In the genomic region with DNA sequence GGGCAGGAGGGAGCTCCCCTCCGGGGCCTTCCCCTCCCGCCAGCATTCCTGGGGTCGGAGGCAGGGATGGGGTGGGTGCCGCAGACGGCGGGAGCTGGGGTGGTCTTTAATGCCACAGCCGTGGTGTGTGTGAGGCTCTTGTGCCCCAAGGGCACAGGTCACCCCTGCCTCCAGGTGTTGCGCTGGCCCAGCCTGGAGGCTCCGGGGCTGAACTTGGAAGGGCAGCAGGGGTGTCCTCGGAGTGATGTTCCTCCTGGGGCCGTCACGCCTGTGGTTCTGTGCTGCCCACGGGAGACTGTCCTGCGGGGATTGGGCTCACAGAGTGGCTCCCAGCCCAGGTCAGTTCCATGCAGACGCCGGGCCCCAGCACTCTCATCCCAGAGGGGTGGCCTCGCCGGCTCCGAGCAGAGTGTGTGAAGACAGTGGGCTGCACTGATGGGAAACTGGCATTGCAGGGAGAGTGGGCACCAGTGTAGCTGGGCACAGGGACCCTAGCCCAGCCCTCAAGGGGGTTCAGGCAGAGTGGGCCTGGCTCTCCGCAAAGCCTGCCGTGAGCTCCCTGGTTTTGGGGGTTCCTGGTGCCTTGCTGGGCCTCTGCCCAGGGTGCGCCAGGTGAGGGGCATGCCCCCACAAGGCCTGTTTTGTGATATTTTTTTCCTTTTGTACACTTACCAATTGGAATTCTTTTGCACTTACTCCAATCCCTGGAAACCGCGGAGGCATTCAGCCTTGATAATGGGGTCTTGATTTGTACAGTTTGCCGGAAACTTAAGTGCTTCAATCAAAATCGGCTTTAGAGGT, we compare ENCODE assay signal across 38 cellular contexts.
"Had no signal": no experiment of that assay in that cellular context is flagged by ENCODE, and none has a peak within 500 bp of the region (broad histone marks: within the 10 kb centered on the region; RNA-seq: fewer than 3 reads in every experiment).

No MANE protein-coding gene starts in this region.

- H3K4me2 ChIP-seq: PC-9 had no signal

- H3K27ac ChIP-seq: adrenal gland, PC-9, RWPE1, VCaP had no signal

- FAIRE-seq: bronchial epithelial cell, RCC 7860 had no signal

- H3K4me1 Mint-ChIP-seq: activated CD8-positive, alpha-beta memory T cell treated with anti-CD3 and anti-CD28 coated beads, Interleukin-2, amount 10 ng/mL, durations not matched to agents 7 days and 5 days; activated naive CD8-positive, alpha-beta T cell treated with anti-CD3 and anti-CD28 coated beads, Interleukin-2, amount 10 ng/mL, durations not matched to agents 7 days and 5 days; activated T-helper 17 cell treated with anti-CD3 and anti-CD28 coated beads, Interleukin-2, amount 50 U/mL, for 72 hours; T-cell had no signal

- H3K4me3 Mint-ChIP-seq: activated CD4-positive, alpha-beta memory T cell treated with anti-CD3 and anti-CD28 coated beads, Interleukin-2, amount 10 ng/mL, durations not matched to agents 7 days and 5 days; activated CD8-positive, alpha-beta memory T cell treated with anti-CD3 and anti-CD28 coated beads, Interleukin-2, amount 10 ng/mL, durations not matched to agents 7 days and 5 days; activated naive CD8-positive, alpha-beta T cell treated with anti-CD3 and anti-CD28 coated beads, Interleukin-2, amount 10 ng/mL, durations not matched to agents 7 days and 5 days; activated T-cell treated with anti-CD3 and anti-CD28 coated beads, Interleukin-2, amount 50 U/mL, for 72 hours; activated T-helper 17 cell treated with anti-CD3 and anti-CD28 coated beads, Interleukin-2, amount 50 U/mL, for 72 hours; T-cell had no signal

- H3K4me1 ChIP-seq: adrenal gland had no signal

- H3K4me3 ChIP-seq: adrenal gland, MG63, PC-9 had no signal

- H3K27ac Mint-ChIP-seq: activated CD4-positive, alpha-beta memory T cell treated with anti-CD3 and anti-CD28 coated beads, Interleukin-2, amount 10 ng/mL, durations not matched to agents 7 days and 5 days; activated CD8-positive, alpha-beta memory T cell treated with anti-CD3 and anti-CD28 coated beads, Interleukin-2, amount 10 ng/mL, durations not matched to agents 7 days and 5 days; activated naive CD8-positive, alpha-beta T cell treated with anti-CD3 and anti-CD28 coated beads, Interleukin-2, amount 10 ng/mL, durations not matched to agents 7 days and 5 days; activated T-cell treated with anti-CD3 and anti-CD28 coated beads, Interleukin-2, amount 50 U/mL, for 72 hours; activated T-helper 17 cell treated with anti-CD3 and anti-CD28 coated beads, Interleukin-2, amount 50 U/mL, for 72 hours; T-cell had no signal

- DNase-seq: activated CD4-positive, alpha-beta memory T cell treated with anti-CD3 and anti-CD28 coated beads, Interleukin-2, amount 10 ng/mL, durations not matched to agents 7 days and 5 days; activated CD4-positive, alpha-beta T cell treated with anti-CD3 and anti-CD28 coated beads for 1 hour; activated CD4-positive, alpha-beta T cell treated with anti-CD3 and anti-CD28 coated beads for 48 hours; activated CD4-positive, CD25-positive, alpha-beta regulatory T cell; activated CD8-positive, alpha-beta memory T cell treated with anti-CD3 and anti-CD28 coated beads for 24 hours; activated CD8-positive, alpha-beta memory T cell treated with anti-CD3 and anti-CD28 coated beads, Interleukin-2, amount 10 ng/mL, durations not matched to agents 7 days and 5 days; activated effector memory CD4-positive, alpha-beta T cell treated with anti-CD3 and anti-CD28 coated beads, Interleukin-2, amount 50 U/mL, for 16 hours; activated naive CD4-positive, alpha-beta T cell; activated naive CD4-positive, alpha-beta T cell treated with anti-CD3 and anti-CD28 coated beads, Interleukin-2, amount 50 U/mL, for 16 hours; activated naive CD8-positive, alpha-beta T cell treated with anti-CD3 and anti-CD28 coated beads, Interleukin-2, amount 10 ng/mL, durations not matched to agents 7 days and 5 days; activated T-cell treated with anti-CD3 and anti-CD28 coated beads, Interleukin-2, amount 50 U/mL, for 1 hour; activated T-cell treated with anti-CD3 and anti-CD28 coated beads, Interleukin-2, amount 50 U/mL, for 72 hours; adrenal gland; anterior cingulate cortex; cerebellar nuclear complex; Kasumi-1; KBM-7; MG63; NCI-H1048; NCI-H1105 treated with DMSO at 0.1 percent for 48 hours; NCI-H1436; NCI-H1694; NCI-H1930; NCI-H345; NCI-H524 treated with DMSO at 0.1 percent for 48 hours; NK-92 treated with Interleukin-12 subunit alpha and Interleukin-12 subunit beta, amount 100 ng/mL, for 24 hours; PC-9; SIG-M5; T-cell; T-helper 2 cell; T-helper 9 cell had no signal

- H3K9me3 ChIP-seq: adrenal gland, MG63 had no signal

- H2AFZ ChIP-seq: PC-9 had no signal

- H3K27me3 ChIP-seq: adrenal gland, MG63 had no signal

- H3K36me3 ChIP-seq: MG63 had no signal

- H3K9me3 Mint-ChIP-seq: activated CD4-positive, alpha-beta memory T cell treated with anti-CD3 and anti-CD28 coated beads, Interleukin-2, amount 10 ng/mL, durations not matched to agents 7 days and 5 days; activated naive CD8-positive, alpha-beta T cell treated with anti-CD3 and anti-CD28 coated beads, Interleukin-2, amount 10 ng/mL, durations not matched to agents 7 days and 5 days; activated T-cell treated with anti-CD3 and anti-CD28 coated beads, Interleukin-2, amount 50 U/mL, for 72 hours; activated T-helper 17 cell treated with anti-CD3 and anti-CD28 coated beads, Interleukin-2, amount 50 U/mL, for 72 hours; brain; T-cell had no signal

- H3K36me3 Mint-ChIP-seq: activated CD8-positive, alpha-beta memory T cell treated with anti-CD3 and anti-CD28 coated beads, Interleukin-2, amount 10 ng/mL, durations not matched to agents 7 days and 5 days; activated naive CD8-positive, alpha-beta T cell treated with anti-CD3 and anti-CD28 coated beads, Interleukin-2, amount 10 ng/mL, durations not matched to agents 7 days and 5 days; brain had no signal

- ATAC-seq: activated CD8-positive, alpha-beta memory T cell treated with anti-CD3 and anti-CD28 coated beads, Interleukin-2, amount 10 ng/mL, durations not matched to agents 7 days and 5 days; activated T-cell treated with anti-CD3 and anti-CD28 coated beads, Interleukin-2, amount 50 U/mL, for 72 hours; activated T-helper 17 cell treated with anti-CD3 and anti-CD28 coated beads, Interleukin-2, amount 50 U/mL, for 72 hours; Right ventricle myocardium inferior; T-cell had no signal

- H3K27me3 Mint-ChIP-seq: activated CD4-positive, alpha-beta memory T cell treated with anti-CD3 and anti-CD28 coated beads, Interleukin-2, amount 10 ng/mL, durations not matched to agents 7 days and 5 days; activated CD8-positive, alpha-beta memory T cell treated with anti-CD3 and anti-CD28 coated beads, Interleukin-2, amount 10 ng/mL, durations not matched to agents 7 days and 5 days; activated naive CD8-positive, alpha-beta T cell treated with anti-CD3 and anti-CD28 coated beads, Interleukin-2, amount 10 ng/mL, durations not matched to agents 7 days and 5 days; activated T-helper 17 cell treated with anti-CD3 and anti-CD28 coated beads, Interleukin-2, amount 50 U/mL, for 72 hours; T-cell had no signal
